ENCODE assay signal across 24 cellular contexts in the genomic region with DNA sequence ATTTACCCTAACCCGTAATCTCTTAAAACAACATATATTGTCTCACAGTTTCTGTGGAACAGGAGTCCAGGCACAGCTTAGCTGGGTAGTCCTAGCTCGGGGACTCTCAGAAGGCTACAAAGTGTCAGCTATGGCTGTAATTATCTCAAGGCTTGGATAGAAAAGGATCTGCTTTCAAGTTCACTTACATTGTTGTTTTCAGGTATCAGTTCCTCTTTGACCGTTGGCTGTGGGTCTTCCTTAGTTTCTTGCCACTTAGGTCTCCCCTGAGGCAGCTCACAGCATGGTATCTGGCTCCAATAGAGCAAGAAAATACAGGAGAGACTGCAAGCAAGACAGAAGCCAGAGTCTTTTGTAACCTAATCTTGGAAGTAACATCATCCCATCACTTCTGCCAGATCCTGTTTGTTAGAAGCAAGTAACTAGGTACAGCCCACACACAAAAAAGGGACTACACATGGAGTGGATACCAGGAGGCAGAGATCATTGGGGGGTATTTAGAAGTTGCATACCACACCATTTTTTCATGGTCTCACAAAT.
"Had no signal": no experiment of that assay in that cellular context is flagged by ENCODE, and none has a peak within 500 bp of the region (broad histone marks: within the 10 kb centered on the region; RNA-seq: fewer than 3 reads in every experiment).

No MANE protein-coding gene starts in this region.

- H3K4me3 ChIP-seq: heart right ventricle, right lobe of liver, thoracic aorta, vagina had no signal

- DNase-seq: activated CD4-positive, alpha-beta memory T cell treated with anti-CD3 and anti-CD28 coated beads, Interleukin-2, amount 10 ng/mL, durations not matched to agents 7 days and 5 days; activated CD4-positive, alpha-beta T cell treated with anti-CD3 and anti-CD28 coated beads for 1 hour; activated CD4-positive, alpha-beta T cell treated with anti-CD3 and anti-CD28 coated beads, Interleukin-2, amount 10 ng/mL, durations not matched to agents 7 days and 5 days; activated CD8-positive, alpha-beta memory T cell treated with anti-CD3 and anti-CD28 coated beads, Interleukin-2, amount 50 U/mL, for 48 hours; activated gamma-delta T cell; activated naive CD4-positive, alpha-beta T cell treated with anti-CD3 and anti-CD28 coated beads, Interleukin-2, amount 10 ng/mL, durations not matched to agents 7 days and 5 days; activated T-cell treated with anti-CD3 and anti-CD28 coated beads, Interleukin-2, amount 50 U/mL, for 24 hours; amniotic stem cell; brain microvascular endothelial cell; cortex of kidney; effector memory CD8-positive, alpha-beta T cell; erythroblast; foreskin fibroblast; heart right ventricle; left ventricle myocardium superior; right lobe of liver; stimulated activated CD4-positive, alpha-beta T cell treated with anti-CD3 and anti-CD28 coated beads, Interleukin-2, amount 100 ng/mL, for 48 hours; T-helper 17 cell; T1000 had no signal

- FAIRE-seq: astrocyte, islet of Langerhans had no signal

- H3K36me3 ChIP-seq: brain microvascular endothelial cell, heart right ventricle, neutrophil, right lobe of liver, thoracic aorta, vagina had no signal

- H3K27ac ChIP-seq: brain microvascular endothelial cell, heart right ventricle, neutrophil, right lobe of liver, thoracic aorta, vagina had no signal

- H3K4me1 ChIP-seq: heart right ventricle, right lobe of liver, vagina had no signal

- H3K9me3 ChIP-seq: neutrophil, right lobe of liver, thoracic aorta, vagina had no signal

- ATAC-seq: effector memory CD8-positive, alpha-beta T cell; heart right ventricle; left ventricle myocardium superior; right lobe of liver; T-helper 17 cell had no signal

- H3K27me3 ChIP-seq: brain microvascular endothelial cell, heart right ventricle, neutrophil, right lobe of liver, vagina had no signal
